In genomic region chr12:48279096-48279495, GRCh38 we compare ENCODE assay signal across 16 cellular contexts.
"Had no signal": no experiment of that assay in that cellular context is flagged by ENCODE, and none has a peak within 500 bp of the region (broad histone marks: within the 10 kb centered on the region; RNA-seq: fewer than 3 reads in every experiment).

No MANE protein-coding gene starts in this region.

- H3K27ac ChIP-seq: epithelial cell of prostate, gastrocnemius medialis, right atrium auricular region had no signal

- FAIRE-seq: kidney, small intestine had no signal

- H3K36me3 Mint-ChIP-seq: stimulated activated memory B cell treated with anti-CD40 and anti-IgM and Interleukin-4, amounts not matched to agents 10 μg/mL and 1 μg/mL and 100 μg/mL, for 72 hours had no signal

- H3K4me3 ChIP-seq: gastrocnemius medialis, heart right ventricle, right atrium auricular region had no signal

- H3K36me3 ChIP-seq: gastrocnemius medialis, heart right ventricle, right atrium auricular region had no signal

- H3K27me3 ChIP-seq: gastrocnemius medialis, right atrium auricular region had no signal

- H3K4me3 Mint-ChIP-seq: activated CD4-positive, alpha-beta T cell treated with anti-CD3 and anti-CD28 coated beads, Interleukin-2, amount 10 ng/mL, durations not matched to agents 7 days and 5 days; activated naive CD4-positive, alpha-beta T cell treated with anti-CD3 and anti-CD28 coated beads, Interleukin-2, amount 50 U/mL, for 24 hours; central memory CD8-positive, alpha-beta T cell; effector memory CD8-positive, alpha-beta T cell; stimulated activated memory B cell treated with anti-CD40 and anti-IgM and Interleukin-4, amounts not matched to agents 10 μg/mL and 1 μg/mL and 100 μg/mL, for 72 hours had no signal

- ATAC-seq: effector memory CD8-positive, alpha-beta T cell; gastrocnemius medialis; heart right ventricle; left ventricle myocardium superior; stimulated activated memory B cell treated with anti-CD40 and anti-IgM and Interleukin-4, amounts not matched to agents 10 μg/mL and 1 μg/mL and 100 μg/mL, for 72 hours had no signal

- H3K9me3 ChIP-seq: gastrocnemius medialis had no signal

- H3K27ac Mint-ChIP-seq: activated CD4-positive, alpha-beta T cell treated with anti-CD3 and anti-CD28 coated beads, Interleukin-2, amount 10 ng/mL, durations not matched to agents 7 days and 5 days; activated naive CD4-positive, alpha-beta T cell treated with anti-CD3 and anti-CD28 coated beads, Interleukin-2, amount 50 U/mL, for 24 hours; activated T-helper 2 cell treated with anti-CD3 and anti-CD28 coated beads, Interferon-gamma antibody, Interleukin-2, Interleukin-4, amounts not matched to agents 10 μg/mL and 5 μg/mL and 100 μg/mL, durations not matched to agents 14 hours and 24 hours and 36 hours; effector memory CD8-positive, alpha-beta T cell; stimulated activated memory B cell treated with anti-CD40 and anti-IgM and Interleukin-4, amounts not matched to agents 10 μg/mL and 1 μg/mL and 100 μg/mL, for 72 hours had no signal

- H3K4me1 ChIP-seq: gastrocnemius medialis, right atrium auricular region had no signal

- H3K4me1 Mint-ChIP-seq: activated CD4-positive, alpha-beta T cell treated with anti-CD3 and anti-CD28 coated beads, Interleukin-2, amount 10 ng/mL, durations not matched to agents 7 days and 5 days; activated naive CD4-positive, alpha-beta T cell treated with anti-CD3 and anti-CD28 coated beads, Interleukin-2, amount 50 U/mL, for 24 hours; central memory CD8-positive, alpha-beta T cell; stimulated activated memory B cell treated with anti-CD40 and anti-IgM and Interleukin-4, amounts not matched to agents 10 μg/mL and 1 μg/mL and 100 μg/mL, for 72 hours had no signal

- DNase-seq: activated CD4-positive, alpha-beta T cell treated with anti-CD3 and anti-CD28 coated beads, Interleukin-2, amount 10 ng/mL, durations not matched to agents 7 days and 5 days; activated CD4-positive, CD25-positive, alpha-beta regulatory T cell; activated CD8-positive, alpha-beta memory T cell treated with anti-CD3 and anti-CD28 coated beads for 24 hours; activated T-cell treated with anti-CD3 and anti-CD28 coated beads for 4 hours; effector memory CD8-positive, alpha-beta T cell; gastrocnemius medialis; heart right ventricle; kidney; left ventricle myocardium superior; small intestine had no signal
